18 cellular contexts compared by ENCODE assay signal in the genomic region with DNA sequence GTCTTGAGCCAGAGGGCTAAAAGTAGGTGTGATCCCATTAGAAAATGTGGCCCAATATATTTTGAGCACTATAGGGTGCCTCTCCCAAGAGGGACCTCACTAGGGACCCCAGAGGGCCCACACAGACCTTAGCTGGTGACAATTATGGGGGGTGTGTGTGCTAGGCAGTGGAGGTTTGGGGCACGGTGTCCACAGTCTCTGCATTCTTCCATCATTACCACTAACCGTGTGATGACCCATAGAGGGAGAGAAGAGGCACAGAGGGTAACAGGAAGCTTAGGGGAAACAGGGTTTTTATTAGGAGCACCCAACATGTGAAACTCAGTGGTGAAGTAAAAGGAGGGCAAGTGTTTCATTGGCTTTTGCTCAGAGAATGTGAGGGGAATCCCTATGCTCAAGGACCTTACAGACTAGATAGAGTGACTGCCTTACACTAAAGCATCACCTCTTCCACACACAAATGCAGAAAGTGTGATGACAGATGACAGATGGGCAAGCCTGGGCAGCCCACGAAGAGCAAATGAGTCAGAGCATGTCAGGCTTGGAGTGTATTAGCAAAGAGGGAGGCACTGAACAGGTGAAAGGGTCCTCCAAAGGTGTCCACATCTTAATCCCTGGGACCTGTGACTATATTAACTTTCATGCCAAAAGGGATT. TPM values are rescaled to one million over a fixed set of nuclear protein-coding genes. Genes with fewer than 3 reads are reported as not detected.
DNase-seq lines count a peak whose midpoint lies in the region; ATAC-seq, FAIRE-seq and TF ChIP-seq lines count a peak whose summit lies in the region.
"Had no signal": no experiment of that assay in that cellular context is flagged by ENCODE, and none has a peak within 500 bp of the region (broad histone marks: within the 10 kb centered on the region; RNA-seq: fewer than 3 reads in every experiment).

No MANE protein-coding gene starts in this region.

- no peaks in the 10 kb centered on the region for H3K9me3 ChIP-seq in GM12878 (replicated peaks; ENCODE audit: control insufficient read depth, insufficient read depth, low read length)
- no peaks in the 10 kb centered on the region for H3K9me3 ChIP-seq in stomach
- H3K9me3 ChIP-seq: BE2C, SK-N-SH, upper lobe of right lung had no signal

- CTCF ChIA-PET in GM12878 (lab: Yijun Ruan, JAX): no interaction called here

- no peaks in the 10 kb centered on the region for H3K79me2 ChIP-seq in GM12878 (ENCODE audit: control insufficient read depth, insufficient read depth, low read length)

- H4K20me1 ChIP-seq in GM12878 (ENCODE audit: control insufficient read depth, insufficient read depth): no peaks in the 10 kb centered on the region

- H2AFZ ChIP-seq in GM12878 (ENCODE audit: control insufficient read depth, low read depth, low read length): no peak overlapping the region

- no peak overlapping the region for H3K4me2 ChIP-seq in GM12878 (ENCODE audit: control insufficient read depth, insufficient read depth)
- H3K4me2 ChIP-seq: KMS-11, SK-N-SH had no signal

- SMC1A ChIA-PET in GM12878 (lab: Charles Lee; ENCODE audit: uncharacterized antibody, unreplicated experiment): interaction anchor here (1.6 kb wide), 2 partner anchors 9 to 95 kb away, joined by 4 to 5 read pairs; no protein-coding TSS in a partner anchor

- no peak overlapping the region for H3K9ac ChIP-seq in GM12878 (ENCODE audit: control insufficient read depth, insufficient read depth, low read length)
- H3K9ac ChIP-seq: KMS-11, SK-N-SH had no signal

- no peak overlapping the region for H3K4me3 ChIP-seq in GM12878
- no peak overlapping the region for H3K4me3 ChIP-seq in stomach
- H3K4me3 ChIP-seq: upper lobe of right lung had no signal

- in situ Hi-C loops in GM12878 (cut with MboI): no loop called here

- no peak for TF ChIP-seq RAD21 in GM12878 (IDR thresholded peaks at IDR 0.05; ENCODE audit: insufficient read depth, low read depth, low read length)

- POLR2A ChIA-PET in GM12878 (lab: Charles Lee): no interaction called here

- H3K36me3 ChIP-seq in GM12878 (ENCODE audit: control insufficient read depth in 2 of 2, insufficient read depth in 2 of 2, low read length in 1 of 2) (no peaks in the 10 kb centered on the region), stomach (no peaks in the 10 kb centered on the region)
- H3K36me3 ChIP-seq: BE2C, upper lobe of right lung had no signal

- DNase-seq in GM19240 (ENCODE audit: insufficient read length, low spot score) (peak; percentile 19), GM12878 (ENCODE audit: low read depth, low spot score) (peak; percentile 13), stomach (no peak), dedifferentiated amniotic fluid mesenchymal stem cell (ENCODE audit: extremely low spot score) (no peak), Right ventricle myocardium superior (no peak)
- DNase-seq: activated effector memory CD4-positive, alpha-beta T cell treated with anti-CD3 and anti-CD28 coated beads, Interleukin-2, amount 50 U/mL, for 16 hours; BE2C; central memory CD4-positive, alpha-beta T cell; kidney; naive thymus-derived CD4-positive, alpha-beta T cell; SK-N-SH; upper lobe of right lung had no signal

- H3K27me3 ChIP-seq in GM12878 (replicated peaks in 1 of 2; ENCODE audit: control insufficient read depth in 2 of 2, insufficient read depth in 2 of 2, low read length in 1 of 2) (no peaks in the 10 kb centered on the region), stomach (no peaks in the 10 kb centered on the region)
- H3K27me3 ChIP-seq: BE2C, upper lobe of right lung had no signal

- FAIRE-seq in GM12878 (lab: Jason Lieb, UNC): no peak
- FAIRE-seq: G401.6, kidney had no signal

- 0% methylated on average over 3 of the region's 3 CpGs for WGBS in GM12878 (ENCODE audit: insufficient coverage, insufficient replicate concordance, low lambda C conversion rate, missing lambda C conversion rate)
- 69 to 84% (median 78%) methylated on average over 3 of the region's 3 CpGs for WGBS in stomach, 5 donors

- intact Hi-C loops in GM12878 (cut with micrococcal nuclease; ENCODE audit: unreplicated experiment) (no loop called here), stomach (cut with DNase I; ENCODE audit: low total_unique reads) (no loop called here), Right ventricle myocardium superior (cut with DNase I) (no loop called here)

- RAD21 ChIA-PET in GM12878 (lab: Charles Lee; ENCODE audit: unreplicated experiment): no interaction called here

- TF ChIP-seq EP300 in GM12878 (IDR thresholded peaks at IDR 0.05; ENCODE audit: borderline replicate concordance in 1 of 2, control insufficient read depth in 1 of 2, low read depth in 2 of 2, low read length in 2 of 2): no peak
- no peak for TF ChIP-seq EP300 in stomach (IDR thresholded peaks at IDR 0.05)

- peak; percentile 79 for ATAC-seq in GM18498 (IDR thresholded peaks at IDR 0.05; ENCODE audit: unreplicated experiment)
- peak; percentile 91 for ATAC-seq in HG03442 (IDR thresholded peaks at IDR 0.05; ENCODE audit: unreplicated experiment)
- ATAC-seq in GM12878: peak; percentile 83
- no peak for ATAC-seq in Right ventricle myocardium superior (ENCODE audit: poor library complexity)
- no peak for ATAC-seq in HG02571 (IDR thresholded peaks at IDR 0.05; ENCODE audit: unreplicated experiment)
- ATAC-seq: naive thymus-derived CD4-positive, alpha-beta T cell; sciatic nerve; upper lobe of right lung had no signal

- H3K4me1 ChIP-seq in GM12878 (ENCODE audit: control insufficient read depth, insufficient read depth, low read length): no peaks in the 10 kb centered on the region
- no peaks in the 10 kb centered on the region for H3K4me1 ChIP-seq in stomach
- H3K4me1 ChIP-seq: BE2C, upper lobe of right lung had no signal

- TF ChIP-seq CTCF in GM12878 (IDR thresholded peaks at IDR 0.05 in 2 of 3, conservative IDR thresholded peaks at IDR 0.05 in 1 of 3; ENCODE audit: control insufficient read depth in 2 of 3, extremely low read depth in 1 of 3, insufficient read depth in 1 of 3, low read depth in 3 of 3, low read length in 3 of 3): no peak
- no peak for TF ChIP-seq CTCF in stomach (IDR thresholded peaks at IDR 0.05)

- BruUV-seq in GM12878 (replicated peaks; lab: Mats Ljungman, UMichigan): no TSS peak

- no peak for TF ChIP-seq POLR2A in GM12878 (IDR thresholded peaks at IDR 0.05; ENCODE audit: low read depth, low read length)
- TF ChIP-seq POLR2A in stomach (IDR thresholded peaks at IDR 0.05): no peak

- no peak overlapping the region for H3K27ac ChIP-seq in GM12878 (ENCODE audit: control insufficient read depth, insufficient read depth)
- H3K27ac ChIP-seq in stomach: no peak overlapping the region
- H3K27ac ChIP-seq: KMS-11, upper lobe of right lung had no signal

TF ChIP-seq in GM12878, 131 proteins besides CTCF, POLR2A, EP300 and RAD21 (continues in another document):
- TF ChIP-seq CREM (IDR thresholded peaks at IDR 0.05; ENCODE audit: low read depth): 0 out of 2 replicates have a peak, but pooled peaks have one; percentile 8
- 0 out of 2 replicates have a peak, but pooled peaks have one; percentile 12 for TF ChIP-seq CREB1 (IDR thresholded peaks at IDR 0.05; ENCODE audit: low read depth)
- TF ChIP-seq EED (IDR thresholded peaks at IDR 0.05; ENCODE audit: low read depth): no peak
- no peak for TF ChIP-seq ETV6 (conservative IDR thresholded peaks at IDR 0.05 in 1 of 2, IDR thresholded peaks at IDR 0.05 in 1 of 2; ENCODE audit: borderline replicate concordance in 1 of 2, low read depth in 1 of 2)

RNA-seq across cellular contexts. Expression of gene ACTL7A, which starts 2.5 kb away (rescaled TPM):
- total RNA-seq in GM12878 (2013; cell fraction: nucleolus; rRNA removed): not detected in 2 replicates
- total RNA-seq in GM12878 (2014; rRNA removed) (0.05 TPM in 1 of 2 replicates, not detected in the other), GM12878 (2014; rRNA removed; fragmentation: Illumina TruSeq; extraction: Trizol) (not detected in 2 replicates), GM12878 (2021) (not detected in 2 replicates), stomach (not detected), Right ventricle myocardium superior (not detected)
- not detected for polyA plus RNA-seq in GM12878 (2011; ENCODE audit: low read depth)
- polyA plus RNA-seq in GM12878 (2011; rRNA removed) (not detected in 2 replicates), GM12878 (2014; fragmentation: Illumina TruSeq; extraction: Trizol) (not detected in 2 replicates), GM12878 (2014; fragmentation: Nextera tagmentation; extraction: Ambion mirVana) (not detected), GM12878 (2014; rRNA removed) (not detected in 2 replicates), GM12878 (2016; fragmentation: Nextera tagmentation; extraction: Ambion mirVana) (not detected), stomach (not detected)
- not detected in 2 replicates for polyA plus RNA-seq in GM12878 (2011; cell fraction: cytosol; rRNA removed)
- not detected in 2 replicates for polyA plus RNA-seq in GM12878 (2011; cell fraction: nucleus; rRNA removed)
- not detected in 2 replicates for polyA plus RNA-seq in GM12878 (2012)
- polyA minus RNA-seq in GM12878 (2011; rRNA and poly(A)+ RNA removed): not detected in 2 replicates
- polyA minus RNA-seq in GM12878 (2011; cell fraction: cytosol; rRNA and poly(A)+ RNA removed): not detected in 2 replicates
- not detected in 2 replicates for polyA minus RNA-seq in GM12878 (2011; cell fraction: nucleus; rRNA and poly(A)+ RNA removed)
- total RNA-seq: kidney; naive thymus-derived CD4-positive, alpha-beta T cell; sciatic nerve; upper lobe of right lung had no signal
- polyA plus RNA-seq: naive thymus-derived CD4-positive, alpha-beta T cell; SK-N-SH had no signal

RNA-seq across cellular contexts. Expression of gene ACTL7B, which starts 3.8 kb away (rescaled TPM):
- total RNA-seq in GM12878 (2013; cell fraction: nucleolus; rRNA removed): 0.20 and 0.46 TPM in 2 replicates
- total RNA-seq in GM12878 (2014; rRNA removed): not detected in 2 replicates
- total RNA-seq in GM12878 (2014; rRNA removed; fragmentation: Illumina TruSeq; extraction: Trizol): not detected in 2 replicates
- not detected in 2 replicates for total RNA-seq in GM12878 (2021)
- not detected for polyA plus RNA-seq in GM12878 (2011; ENCODE audit: low read depth)
- polyA plus RNA-seq in GM12878 (2011; rRNA removed): not detected in 2 replicates
- polyA plus RNA-seq in GM12878 (2011; cell fraction: cytosol; rRNA removed): not detected in 2 replicates
- 0.12 TPM in 1 of 2 replicates, not detected in the other for polyA plus RNA-seq in GM12878 (2011; cell fraction: nucleus; rRNA removed)
- polyA plus RNA-seq in GM12878 (2012): 0.05 TPM in 1 of 2 replicates, not detected in the other
- not detected in 2 replicates for polyA plus RNA-seq in GM12878 (2014; fragmentation: Illumina TruSeq; extraction: Trizol)
- not detected for polyA plus RNA-seq in GM12878 (2014; fragmentation: Nextera tagmentation; extraction: Ambion mirVana)
- not detected in 2 replicates for polyA plus RNA-seq in GM12878 (2014; rRNA removed)
- not detected for polyA plus RNA-seq in GM12878 (2016; fragmentation: Nextera tagmentation; extraction: Ambion mirVana)
- polyA minus RNA-seq in GM12878 (2011; rRNA and poly(A)+ RNA removed): not detected in 2 replicates
- polyA minus RNA-seq in GM12878 (2011; cell fraction: cytosol; rRNA and poly(A)+ RNA removed): not detected in 2 replicates
- 0.19 TPM in 1 of 2 replicates, not detected in the other for polyA minus RNA-seq in GM12878 (2011; cell fraction: nucleus; rRNA and poly(A)+ RNA removed)
- total RNA-seq in stomach: not detected
- polyA plus RNA-seq in stomach: not detected
- not detected for total RNA-seq in Right ventricle myocardium superior
- total RNA-seq: kidney, upper lobe of right lung had no signal
- polyA plus RNA-seq: naive thymus-derived CD4-positive, alpha-beta T cell had no signal

Comparison
In these comparisons a context has a peak if more than half of its experiments do, and no peak if none do; other contexts are left out.
1. ATAC-seq: peak in GM18498 (single experiment), HG03442 (single experiment) and GM12878 (single experiment); none in Right ventricle myocardium superior (single experiment) and HG02571 (single experiment).
2. DNase-seq: peak in GM19240 (single experiment) and GM12878 (single experiment); none in stomach (single experiment), dedifferentiated amniotic fluid mesenchymal stem cell (single experiment) and Right ventricle myocardium superior (single experiment).